Comparison of ENCODE assay signal across 16 cellular contexts in the genomic region with DNA sequence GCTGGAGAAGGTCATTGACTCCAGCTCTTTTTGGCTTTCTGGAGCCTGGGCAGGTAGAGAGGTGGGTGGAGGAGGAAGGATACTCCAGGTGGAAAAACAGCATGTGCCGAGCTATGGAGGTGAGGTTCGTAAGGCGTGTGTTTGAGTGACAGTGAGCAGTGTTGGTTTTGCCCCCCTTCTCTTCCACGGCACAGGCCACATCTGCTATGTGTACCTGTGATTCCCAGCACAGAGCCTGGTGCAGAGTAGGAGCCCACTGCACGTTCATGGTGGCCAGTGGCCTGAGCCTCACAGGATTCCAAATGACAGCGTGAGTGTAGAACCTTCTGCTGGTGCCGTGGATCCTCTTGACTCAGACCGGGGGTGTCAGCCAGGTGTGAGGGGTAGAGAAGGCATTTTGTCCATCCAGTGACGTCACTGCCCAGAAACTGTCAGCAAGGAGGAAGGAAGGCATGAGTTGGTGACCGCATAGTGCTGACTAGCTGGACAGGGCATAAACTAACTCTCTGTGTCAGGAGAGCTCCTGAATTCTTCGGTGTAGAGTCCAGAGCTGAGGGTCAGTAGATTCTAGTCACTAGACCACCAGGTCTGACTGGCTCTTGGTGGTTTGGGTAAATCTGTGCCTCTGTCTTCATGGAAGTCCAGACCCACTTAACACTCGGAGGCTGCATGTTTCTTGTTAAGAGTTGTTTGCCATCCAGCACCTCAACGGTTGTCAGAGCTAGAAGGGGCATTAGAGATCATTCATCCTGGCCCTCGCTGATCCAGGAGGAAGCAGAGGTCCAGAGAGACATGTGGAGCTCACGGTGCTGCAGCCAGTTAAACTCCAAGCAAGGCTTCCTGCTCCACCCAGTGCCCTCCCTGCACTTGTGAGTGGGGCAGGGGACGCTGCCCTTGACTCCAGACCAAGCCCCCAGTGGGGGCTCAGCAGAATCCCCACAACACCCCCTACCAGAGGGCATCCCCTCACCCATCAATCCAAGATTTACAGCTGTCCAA. TPM values are rescaled to one million over a fixed set of nuclear protein-coding genes. Genes with fewer than 3 reads are reported as not detected.
DNase-seq lines count a peak whose midpoint lies in the region; ATAC-seq, FAIRE-seq and TF ChIP-seq lines count a peak whose summit lies in the region.
"Had no signal": no experiment of that assay in that cellular context is flagged by ENCODE, and none has a peak within 500 bp of the region (broad histone marks: within the 10 kb centered on the region; RNA-seq: fewer than 3 reads in every experiment).

No MANE protein-coding gene starts in this region.

- no peaks in the 10 kb centered on the region for H3K79me2 ChIP-seq in HepG2 (ENCODE audit: insufficient read depth, low read length)

- H2AFZ ChIP-seq in HepG2 (ENCODE audit: low read length): no peak overlapping the region

- peaks cover 21% of the 10 kb centered on the region for H3K4me1 Mint-ChIP-seq in activated CD4-positive, alpha-beta T cell treated with anti-CD3 and anti-CD28 coated beads, Interleukin-2, amount 10 ng/mL, durations not matched to agents 7 days and 5 days

- no peak overlapping the region for H3K4me3 Mint-ChIP-seq in activated CD4-positive, alpha-beta T cell treated with anti-CD3 and anti-CD28 coated beads, Interleukin-2, amount 10 ng/mL, durations not matched to agents 7 days and 5 days
- H3K4me3 Mint-ChIP-seq: activated T-helper 17 cell treated with anti-CD3 and anti-CD28 coated beads, Interleukin-2, amount 50 U/mL, for 72 hours had no signal

- no peak for TF ChIP-seq RAD21 in HepG2 (CRISPR knock-in tag; IDR thresholded peaks at IDR 0.05)

- TF ChIP-seq EP300 in HepG2 (IDR thresholded peaks at IDR 0.05; ENCODE audit: low read depth in 2 of 2, low read length in 2 of 2): no peak
- TF ChIP-seq EP300 in HepG2 (CRISPR knock-in tag; IDR thresholded peaks at IDR 0.05; ENCODE audit: borderline replicate concordance): no peak
- no peak for TF ChIP-seq EP300 in stomach (IDR thresholded peaks at IDR 0.05)

- POLR2A ChIA-PET in HepG2 (lab: Yijun Ruan, JAX): interaction anchor here (0.8 to 2.4 kb wide), 5 partner anchors 9 to 276 kb away, joined by 3 to 7 read pairs (median 4); a partner anchor contains a TSS
- POLR2A ChIA-PET in activated CD4-positive, alpha-beta T cell treated with anti-CD3 and anti-CD28 coated beads, Interleukin-2, amount 10 ng/mL, durations not matched to agents 7 days and 5 days (lab: Charles Lee): interaction anchor here (0.6 kb wide), 1 partner anchor 1386 kb away, joined by 4 read pairs; no protein-coding TSS in a partner anchor

- intact Hi-C loops in body of pancreas (cut with DNase I): no loop called here
- intact Hi-C loops in HepG2 (cut with micrococcal nuclease; ENCODE audit: unreplicated experiment): loop anchor here (10.0 kb wide), 1 partner anchor 204 kb away; a partner anchor contains a TSS
- intact Hi-C loops in stomach (cut with DNase I; ENCODE audit: low total_unique reads): no loop called here
- intact Hi-C loops in adrenal gland (cut with DNase I): no loop called here

- TF ChIP-seq CTCF in body of pancreas (IDR thresholded peaks at IDR 0.05): no peak
- TF ChIP-seq CTCF in HepG2 (CRISPR knock-in tag; IDR thresholded peaks at IDR 0.05): no peak
- TF ChIP-seq CTCF in stomach (IDR thresholded peaks at IDR 0.05): no peak
- no peak for TF ChIP-seq CTCF in adrenal gland (IDR thresholded peaks at IDR 0.05)

- H3K36me3 ChIP-seq in body of pancreas (replicated peaks in 1 of 2; ENCODE audit: insufficient read depth in 1 of 2, low read depth in 2 of 2) (no peaks in the 10 kb centered on the region), HepG2 (replicated peaks in 1 of 2; ENCODE audit: control insufficient read depth in 1 of 2, insufficient read depth in 2 of 2, low read length in 2 of 2) (no peaks in the 10 kb centered on the region), stomach (no peaks in the 10 kb centered on the region), adrenal gland (replicated peaks in 1 of 2) (no peaks in the 10 kb centered on the region)

- H3K27ac ChIP-seq in body of pancreas (peak overlapping the region; percentile 86 to 90 (median 89)), HepG2 (ENCODE audit: extremely low read length, insufficient read depth, low read length) (no peak overlapping the region), stomach (peak overlapping the region; percentile 90 to 96 (median 94)), adrenal gland (peak overlapping the region in 1 of 5 donors; percentile 30)

- H4K20me1 ChIP-seq in HepG2 (ENCODE audit: insufficient read depth, low read length): no peaks in the 10 kb centered on the region; the same call in 1 of the 2 replicates

- TF ChIP-seq POLR2A in body of pancreas (IDR thresholded peaks at IDR 0.05): no peak
- no peak for TF ChIP-seq POLR2A in HepG2 (IDR thresholded peaks at IDR 0.05; ENCODE audit: insufficient read depth in 1 of 2, low read depth in 2 of 2, low read length in 2 of 2)
- TF ChIP-seq POLR2A in stomach (IDR thresholded peaks at IDR 0.05): no peak
- no peak for TF ChIP-seq POLR2A in adrenal gland (IDR thresholded peaks at IDR 0.05)

- DNase-seq in NCI-H748 treated with DMSO at 0.1 percent for 48 hours (lab: John Stamatoyannopoulos, UW) (peak; percentile 45), NCI-H748 (lab: John Stamatoyannopoulos, UW; ENCODE audit: unreplicated experiment) (no peak), body of pancreas (peak; percentile 62 to 81 (median 76)), HepG2 (ENCODE audit: low spot score) (no peak), stomach (no peak), adrenal gland (no peak)
- DNase-seq in activated CD4-positive, alpha-beta T cell treated with anti-CD3 and anti-CD28 coated beads, Interleukin-2, amount 10 ng/mL, durations not matched to agents 7 days and 5 days: no peak
- DNase-seq: activated CD4-positive, alpha-beta T cell treated with anti-CD3 and anti-CD28 coated beads, Interleukin-2, amount 50 U/mL, for 4 hours; amygdala; KBM-7; NCI-H1436 treated with DMSO at 0.1 percent for 48 hours; Right ventricle myocardium superior had no signal

- no peak overlapping the region for H3K27ac Mint-ChIP-seq in activated CD4-positive, alpha-beta T cell treated with anti-CD3 and anti-CD28 coated beads, Interleukin-2, amount 10 ng/mL, durations not matched to agents 7 days and 5 days
- H3K27ac Mint-ChIP-seq: activated T-helper 17 cell treated with anti-CD3 and anti-CD28 coated beads, Interleukin-2, amount 50 U/mL, for 72 hours had no signal

- H3K9me3 Mint-ChIP-seq in activated CD4-positive, alpha-beta T cell treated with anti-CD3 and anti-CD28 coated beads, Interleukin-2, amount 10 ng/mL, durations not matched to agents 7 days and 5 days: no peaks in the 10 kb centered on the region
- H3K9me3 Mint-ChIP-seq: activated T-helper 17 cell treated with anti-CD3 and anti-CD28 coated beads, Interleukin-2, amount 50 U/mL, for 72 hours had no signal

- WGBS in body of pancreas, 2 donors: 35 to 37% methylated on average over 13 to 16 of the region's 16 CpGs
- 49% methylated on average over 10 of the region's 16 CpGs for WGBS in HepG2 (ENCODE audit: low lambda C conversion rate)
- 38 to 69% (median 54%) methylated on average over 16 of the region's 16 CpGs for WGBS in stomach, 5 donors
- 84 to 90% (median 85%) methylated on average over 9 to 16 of the region's 16 CpGs for WGBS in adrenal gland, 4 donors

- ATAC-seq in body of pancreas (peak; percentile 19), HepG2 (peak; percentile 2; the same call in 1 of the 3 replicates), GM18511 (IDR thresholded peaks at IDR 0.05; ENCODE audit: unreplicated experiment) (no peak)
- ATAC-seq: activated T-helper 17 cell treated with anti-CD3 and anti-CD28 coated beads, Interleukin-2, amount 50 U/mL, for 72 hours; sciatic nerve had no signal

- in situ Hi-C loops in HepG2 (cut with HindIII; ENCODE audit: extremely low pct_ligation_motif_present, low pct_unique_long_range_greater_than_20kb): no loop called here

- no TSS peak for BruUV-seq in HepG2 (replicated peaks; lab: Mats Ljungman, UMichigan)

- no peaks in the 10 kb centered on the region for H3K36me3 Mint-ChIP-seq in activated CD4-positive, alpha-beta T cell treated with anti-CD3 and anti-CD28 coated beads, Interleukin-2, amount 10 ng/mL, durations not matched to agents 7 days and 5 days (ENCODE audit: low read depth)

- H3K9ac ChIP-seq in HepG2 (ENCODE audit: insufficient read depth, low read depth, low read length): peak overlapping the region; percentile 38; the same call in 1 of the 2 replicates

- no peaks in the 10 kb centered on the region for H3K9me3 ChIP-seq in body of pancreas
- H3K9me3 ChIP-seq in HepG2 (ENCODE audit: low read length): no peaks in the 10 kb centered on the region
- no peaks in the 10 kb centered on the region for H3K9me3 ChIP-seq in stomach
- no peaks in the 10 kb centered on the region for H3K9me3 ChIP-seq in adrenal gland (replicated peaks in 1 of 3)

- CTCF ChIA-PET in HepG2 (lab: Yijun Ruan, JAX; ENCODE audit: low intra/inter-chr PET ratio, low total read pairs): interaction anchor here (1.0 kb wide), 1 partner anchor 11 kb away, joined by 3 read pairs; no protein-coding TSS in a partner anchor
- CTCF ChIA-PET in activated CD4-positive, alpha-beta T cell treated with anti-CD3 and anti-CD28 coated beads, Interleukin-2, amount 10 ng/mL, durations not matched to agents 7 days and 5 days (lab: Charles Lee): interaction anchor here (0.7 to 2.2 kb wide), 5 partner anchors 9 to 65 kb away, joined by 3 to 13 read pairs (median 6); no protein-coding TSS in a partner anchor

- H3K4me3 ChIP-seq in body of pancreas (no peak overlapping the region), HepG2 (replicated peaks in 1 of 3; ENCODE audit: insufficient read depth in 1 of 3, low read depth in 2 of 3, low read length in 3 of 3) (peak overlapping the region in 2 of 3 experiments; percentile 17 to 52; a peak in 4 of 6 replicates), stomach (peak overlapping the region in 1 of 4 donors; percentile 25), adrenal gland (no peak overlapping the region)

- peak overlapping the region; percentile 96 for H3K4me2 ChIP-seq in HepG2 (ENCODE audit: low read depth, low read length)

- no peak for FAIRE-seq in HepG2 (lab: Jason Lieb, UNC)
- FAIRE-seq: frontal cortex had no signal

- H3K27me3 ChIP-seq in body of pancreas: no peaks in the 10 kb centered on the region
- H3K27me3 ChIP-seq in HepG2 (ENCODE audit: control insufficient read depth in 1 of 2, insufficient read depth in 2 of 2, low read length in 2 of 2): peaks cover 0 to 36% of the 10 kb centered on the region in 2 experiments; a peak in 4 of 5 replicates
- H3K27me3 ChIP-seq in stomach: no peaks in the 10 kb centered on the region
- H3K27me3 ChIP-seq in adrenal gland: no peaks in the 10 kb centered on the region

- H3K27me3 Mint-ChIP-seq in activated CD4-positive, alpha-beta T cell treated with anti-CD3 and anti-CD28 coated beads, Interleukin-2, amount 10 ng/mL, durations not matched to agents 7 days and 5 days: no peaks in the 10 kb centered on the region
- H3K27me3 Mint-ChIP-seq: activated T-helper 17 cell treated with anti-CD3 and anti-CD28 coated beads, Interleukin-2, amount 50 U/mL, for 72 hours had no signal

- H3K4me1 ChIP-seq in body of pancreas (peaks cover 72% of the 10 kb centered on the region), HepG2 (ENCODE audit: insufficient read depth, low read length) (peaks cover 52% of the 10 kb centered on the region), stomach (peaks cover 38 to 85% (median 81%) of the 10 kb centered on the region in 4 donors), adrenal gland (replicated peaks in 1 of 2) (peaks cover 13 to 45% of the 10 kb centered on the region in 2 donors)

RNA-seq across cellular contexts. Expression of a gene that starts 3.8 kb away (rescaled TPM):
- 100 to 1,000 TPM in 1 of 2 donors, 10 to 100 TPM in 1; 61.5 to 192 TPM for total RNA-seq in body of pancreas
- 2.6 and 6.8 TPM in 2 replicates for total RNA-seq in HepG2 (2016; rRNA removed; fragmentation: Illumina TruSeq; extraction: Trizol)
- total RNA-seq in HepG2 (2016; cell fraction: cytosol; rRNA removed; fragmentation: Illumina TruSeq; extraction: Trizol; ENCODE audit: low read depth): 0.18 and 0.20 TPM in 2 replicates
- total RNA-seq in HepG2 (2016; cell fraction: insoluble cytoplasmic fraction; rRNA removed; fragmentation: Illumina TruSeq; extraction: Trizol): 2.0 and 6.7 TPM in 2 replicates
- 1.3 and 1.4 TPM in 2 replicates for total RNA-seq in HepG2 (2016; cell fraction: membrane; rRNA removed; fragmentation: Illumina TruSeq; extraction: Trizol)
- 7.0 and 10.0 TPM in 2 replicates for total RNA-seq in HepG2 (2016; cell fraction: nucleus; rRNA removed; fragmentation: Illumina TruSeq; extraction: Trizol)
- 40.2 and 70.2 TPM in 2 replicates for polyA plus RNA-seq in HepG2 (2011; rRNA removed)
- 44.6 and 54.0 TPM in 2 replicates for polyA plus RNA-seq in HepG2 (2011; cell fraction: cytosol; rRNA removed)
- polyA plus RNA-seq in HepG2 (2011; cell fraction: nucleus; rRNA removed): 71.3 and 95.1 TPM in 2 replicates
- polyA plus RNA-seq in HepG2 (2012): 58.7 and 90.3 TPM in 2 replicates
- 0.42 and 0.75 TPM in 2 replicates for polyA plus RNA-seq in HepG2 (2016; cell fraction: cytosol; fragmentation: Illumina TruSeq; extraction: Trizol; ENCODE audit: low read depth)
- polyA plus RNA-seq in HepG2 (2016; cell fraction: insoluble cytoplasmic fraction; fragmentation: Illumina TruSeq; extraction: Trizol; ENCODE audit: low read depth): 2.1 and 3.2 TPM in 2 replicates
- polyA plus RNA-seq in HepG2 (2016; cell fraction: membrane; fragmentation: Illumina TruSeq; extraction: Trizol; ENCODE audit: low read depth): 0.87 and 1.2 TPM in 2 replicates
- polyA plus RNA-seq in HepG2 (2016; cell fraction: nucleus; fragmentation: Illumina TruSeq; extraction: Trizol; ENCODE audit: insufficient read depth, low read depth): 16.2 and 17.3 TPM in 2 replicates
- polyA minus RNA-seq in HepG2 (2011; rRNA and poly(A)+ RNA removed; ENCODE audit: low replicate concordance): 13.5 and 31.5 TPM in 2 replicates
- polyA minus RNA-seq in HepG2 (2011; cell fraction: cytosol; rRNA and poly(A)+ RNA removed): 14.6 and 31.0 TPM in 2 replicates
- polyA minus RNA-seq in HepG2 (2011; cell fraction: nucleus; rRNA and poly(A)+ RNA removed): 11.6 and 13.1 TPM in 2 replicates
- total RNA-seq in stomach: 100 to 1,000 TPM in 3 of 5 donors, 10 to 100 TPM in 2; 58.3 to 323 (median 129) TPM
- polyA plus RNA-seq in stomach: 100 to 1,000 TPM in 2 of 3 donors, 10 to 100 TPM in 1; 38.5 to 118 (median 103) TPM
- 10 to 100 TPM; 18.5 to 23.5 TPM for total RNA-seq in activated CD4-positive, alpha-beta T cell treated with anti-CD3 and anti-CD28 coated beads, Interleukin-2, amount 10 ng/mL, durations not matched to agents 7 days and 5 days
- total RNA-seq in adrenal gland: 100 to 1,000 TPM in 7 of 8 donors, 10 to 100 TPM in 1; 60.7 to 234 (median 163) TPM
- polyA plus RNA-seq in adrenal gland: 100 to 1,000 TPM in 1 of 3 donors, 10 to 100 TPM in 2; 45.0 to 113 (median 57.7) TPM

Comparison
In these comparisons a context has a peak if more than half of its experiments do, and no peak if none do; other contexts are left out.
1. DNase-seq: peak in NCI-H748 treated with DMSO at 0.1 percent for 48 hours (single experiment) and body of pancreas (4 of 4); none in NCI-H748 (single experiment), HepG2 (single experiment), stomach (single experiment), activated CD4-positive, alpha-beta T cell treated with anti-CD3 and anti-CD28 coated beads, Interleukin-2, amount 10 ng/mL, durations not matched to agents 7 days and 5 days (single experiment) and adrenal gland (0 of 7).
2. H3K4me3 ChIP-seq: peak in HepG2 (2 of 3); none in body of pancreas (0 of 2) and adrenal gland (0 of 4).